16 cellular contexts compared by ENCODE assay signal in genomic region chr22:26447594-26448329, GRCh38. TPM values are rescaled to one million over a fixed set of nuclear protein-coding genes. Genes with fewer than 3 reads are reported as not detected.
DNase-seq lines count a peak whose midpoint lies in the region; ATAC-seq, FAIRE-seq and TF ChIP-seq lines count a peak whose summit lies in the region.
"Had no signal": no experiment of that assay in that cellular context is flagged by ENCODE, and none has a peak within 500 bp of the region (broad histone marks: within the 10 kb centered on the region; RNA-seq: fewer than 3 reads in every experiment).

No MANE protein-coding gene starts in this region.

- peaks cover 19% of the 10 kb centered on the region for H3K36me3 Mint-ChIP-seq in CD4-positive, CD25-positive, alpha-beta regulatory T cell
- H3K36me3 Mint-ChIP-seq in naive B cell, result peaks cover 0 to 18% of the 10 kb centered on the region in 2 donors
- H3K36me3 Mint-ChIP-seq: natural killer cell treated with Interleukin-12 subunit alpha and Interleukin-12 subunit beta and Interleukin-15 and Interleukin-18, amount 100 ng/mL, for 72 hours had no signal

- no peak for FAIRE-seq in GM12878 (lab: Jason Lieb, UNC)
- FAIRE-seq in pancreas (lab: Jason Lieb, UNC), result no peak

- no peaks in the 10 kb centered on the region for H3K9me3 ChIP-seq in CD4-positive, CD25-positive, alpha-beta regulatory T cell (ENCODE audit: control insufficient read depth in 2 of 2, low read length in 2 of 2)
- no peaks in the 10 kb centered on the region for H3K9me3 ChIP-seq in GM12878 (replicated peaks; ENCODE audit: control insufficient read depth, insufficient read depth, low read length)
- H3K9me3 ChIP-seq in pancreas, result no peaks in the 10 kb centered on the region
- H3K9me3 ChIP-seq: thoracic aorta had no signal

- H4K20me1 ChIP-seq in GM12878 (ENCODE audit: control insufficient read depth, insufficient read depth), result 0 out of 2 replicates have a peak, but pooled peaks cover 3% of the 10 kb centered on the region

- H3K27ac ChIP-seq in CD4-positive, CD25-positive, alpha-beta regulatory T cell (ENCODE audit: insufficient read depth, low read length, poor library complexity, severe bottlenecking), result no peak overlapping the region
- H3K27ac ChIP-seq in GM12878 (ENCODE audit: control insufficient read depth, insufficient read depth), result no peak overlapping the region
- no peak overlapping the region for H3K27ac ChIP-seq in pancreas
- H3K27ac ChIP-seq: KMS-11, thoracic aorta had no signal

- no peak for TF ChIP-seq EP300 in GM12878 (IDR thresholded peaks at IDR 0.05; ENCODE audit: borderline replicate concordance in 1 of 2, control insufficient read depth in 1 of 2, low read depth in 2 of 2, low read length in 2 of 2)

- H3K4me3 ChIP-seq in CD4-positive, CD25-positive, alpha-beta regulatory T cell (ENCODE audit: low read depth, low read length), result no peak overlapping the region
- H3K4me3 ChIP-seq in GM12878, result no peak overlapping the region
- no peak overlapping the region for H3K4me3 ChIP-seq in pancreas
- H3K4me3 ChIP-seq: dorsolateral prefrontal cortex, thoracic aorta had no signal

- no peak for TF ChIP-seq CTCF in GM12878 (IDR thresholded peaks at IDR 0.05 in 2 of 3, conservative IDR thresholded peaks at IDR 0.05 in 1 of 3; ENCODE audit: control insufficient read depth in 2 of 3, extremely low read depth in 1 of 3, insufficient read depth in 1 of 3, low read depth in 3 of 3, low read length in 3 of 3)
- no peak for TF ChIP-seq CTCF in pancreas (IDR thresholded peaks at IDR 0.05)

- no peak overlapping the region for H3K9ac ChIP-seq in GM12878 (ENCODE audit: control insufficient read depth, insufficient read depth, low read length)
- H3K9ac ChIP-seq: KMS-11 had no signal

- peak; percentile 37; the same call in 1 of the 2 replicates for TF ChIP-seq POLR2A in GM12878 (IDR thresholded peaks at IDR 0.05; ENCODE audit: low read depth, low read length)

- H3K4me2 ChIP-seq in GM12878 (ENCODE audit: control insufficient read depth, insufficient read depth), result no peak overlapping the region
- H3K4me2 ChIP-seq: KMS-11 had no signal

- DNase-seq in CD4-positive, CD25-positive, alpha-beta regulatory T cell, result no peak
- DNase-seq in NCI-H1694 treated with DMSO at 0.1 percent for 48 hours (lab: John Stamatoyannopoulos, UW) (peak; percentile 83), GM12878 (ENCODE audit: low read depth, low spot score) (no peak), naive B cell (no peak), GDM1 (lab: John Stamatoyannopoulos, UW) (no peak), pancreas (no peak)
- no peak for DNase-seq in stimulated activated naive CD4-positive, alpha-beta T cell (lab: John Stamatoyannopoulos, UW)
- DNase-seq: dorsolateral prefrontal cortex, NCI-H2029, NCI-H510A, RPMI8226 had no signal

- SMC1A ChIA-PET in GM12878 (lab: Charles Lee; ENCODE audit: uncharacterized antibody, unreplicated experiment), result no interaction called here

- H3K4me1 Mint-ChIP-seq in CD4-positive, CD25-positive, alpha-beta regulatory T cell, result peaks cover 0 to 4% (median 3%) of the 10 kb centered on the region in 4 donors
- peaks cover 0 to 5% (median 0%) of the 10 kb centered on the region in 3 donors for H3K4me1 Mint-ChIP-seq in naive B cell

- no TSS peak for BruUV-seq in GM12878 (replicated peaks; lab: Mats Ljungman, UMichigan)

- intact Hi-C loops in GM12878 (cut with micrococcal nuclease; ENCODE audit: unreplicated experiment) (no loop called here), pancreas (cut with DNase I) (no loop called here)

- no peaks in the 10 kb centered on the region for H3K27me3 Mint-ChIP-seq in CD4-positive, CD25-positive, alpha-beta regulatory T cell
- no peaks in the 10 kb centered on the region for H3K27me3 Mint-ChIP-seq in naive B cell
- H3K27me3 Mint-ChIP-seq: natural killer cell treated with Interleukin-12 subunit alpha and Interleukin-12 subunit beta and Interleukin-15 and Interleukin-18, amount 100 ng/mL, for 72 hours had no signal

- no peak for ATAC-seq in CD4-positive, CD25-positive, alpha-beta regulatory T cell (ENCODE audit: low read depth in 2 of 2)
- ATAC-seq in GM12878 (no peak), naive B cell (ENCODE audit: low read depth in 2 of 2) (no peak), pancreas (no peak), GM18873 (IDR thresholded peaks at IDR 0.05; ENCODE audit: low FRiP score, unreplicated experiment) (no peak)
- ATAC-seq: natural killer cell treated with Interleukin-12 subunit alpha and Interleukin-12 subunit beta and Interleukin-15 and Interleukin-18, amount 100 ng/mL, for 72 hours; SK-N-SH treated with all-trans-retinoic acid at 6 μM for 48 hours had no signal

- no peaks in the 10 kb centered on the region for H3K9me3 Mint-ChIP-seq in CD4-positive, CD25-positive, alpha-beta regulatory T cell
- H3K9me3 Mint-ChIP-seq in naive B cell, result no peaks in the 10 kb centered on the region
- H3K9me3 Mint-ChIP-seq: natural killer cell treated with Interleukin-12 subunit alpha and Interleukin-12 subunit beta and Interleukin-15 and Interleukin-18, amount 100 ng/mL, for 72 hours had no signal

- POLR2A ChIA-PET in GM12878 (lab: Charles Lee), result no interaction called here

- H3K79me2 ChIP-seq in GM12878 (ENCODE audit: control insufficient read depth, insufficient read depth, low read length), result no peaks in the 10 kb centered on the region; the same call in 1 of the 2 replicates

- peak overlapping the region in 2 of 3 donors; percentile 55 to 69 for H3K27ac Mint-ChIP-seq in CD4-positive, CD25-positive, alpha-beta regulatory T cell
- peak overlapping the region in 4 of 6 donors; percentile 6 to 39 (median 20) for H3K27ac Mint-ChIP-seq in naive B cell
- H3K27ac Mint-ChIP-seq: natural killer cell treated with Interleukin-12 subunit alpha and Interleukin-12 subunit beta and Interleukin-15 and Interleukin-18, amount 100 ng/mL, for 72 hours had no signal

- H3K4me1 ChIP-seq in CD4-positive, CD25-positive, alpha-beta regulatory T cell (ENCODE audit: control insufficient read depth, insufficient read depth, low read length, poor library complexity, severe bottlenecking), result no peaks in the 10 kb centered on the region
- H3K4me1 ChIP-seq in GM12878 (ENCODE audit: control insufficient read depth, insufficient read depth, low read length) (no peaks in the 10 kb centered on the region), pancreas (no peaks in the 10 kb centered on the region)

- 73% methylated on average over 15 of the region's 15 CpGs for WGBS in GM12878 (ENCODE audit: insufficient coverage, insufficient replicate concordance, low lambda C conversion rate, missing lambda C conversion rate)
- WGBS in pancreas, 2 donors, result 71 to 75% methylated on average over 15 of the region's 15 CpGs

- H3K4me3 Mint-ChIP-seq in CD4-positive, CD25-positive, alpha-beta regulatory T cell, result no peak overlapping the region
- H3K4me3 Mint-ChIP-seq in naive B cell, result no peak overlapping the region
- H3K4me3 Mint-ChIP-seq: natural killer cell treated with Interleukin-12 subunit alpha and Interleukin-12 subunit beta and Interleukin-15 and Interleukin-18, amount 100 ng/mL, for 72 hours had no signal

- H3K36me3 ChIP-seq in CD4-positive, CD25-positive, alpha-beta regulatory T cell (ENCODE audit: control insufficient read depth, insufficient read depth, low read length), result peaks cover 26% of the 10 kb centered on the region
- H3K36me3 ChIP-seq in GM12878 (ENCODE audit: control insufficient read depth in 2 of 2, insufficient read depth in 2 of 2, low read length in 1 of 2) (peaks cover 6 to 17% of the 10 kb centered on the region in 2 experiments), pancreas (peaks cover 0 to 19% (median 0%) of the 10 kb centered on the region in 3 donors)

- RAD21 ChIA-PET in GM12878 (lab: Charles Lee; ENCODE audit: unreplicated experiment), result no interaction called here

- H3K27me3 ChIP-seq in CD4-positive, CD25-positive, alpha-beta regulatory T cell (ENCODE audit: control insufficient read depth, insufficient read depth, low read length), result no peaks in the 10 kb centered on the region
- H3K27me3 ChIP-seq in GM12878 (replicated peaks in 1 of 2; ENCODE audit: control insufficient read depth in 2 of 2, insufficient read depth in 2 of 2, low read length in 1 of 2) (no peaks in the 10 kb centered on the region), pancreas (no peaks in the 10 kb centered on the region)
- H3K27me3 ChIP-seq: dorsolateral prefrontal cortex had no signal

- no peak overlapping the region for H2AFZ ChIP-seq in GM12878 (ENCODE audit: control insufficient read depth, low read depth, low read length)

- in situ Hi-C loops in GM12878 (cut with MboI), result no loop called here

- no peak for TF ChIP-seq RAD21 in GM12878 (IDR thresholded peaks at IDR 0.05; ENCODE audit: insufficient read depth, low read depth, low read length)

- CTCF ChIA-PET in GM12878 (lab: Yijun Ruan, JAX), result interaction anchor here (0.8 to 1.1 kb wide), 2 partner anchors 16 to 17 kb away, joined by 3 to 4 read pairs; no protein-coding TSS in a partner anchor

RNA-seq across cellular contexts. Expression of gene ASPHD2, which starts 18.7 kb away (rescaled TPM):
- total RNA-seq in CD4-positive, CD25-positive, alpha-beta regulatory T cell, result 4.3 TPM
- 1 to 10 TPM; 3.1 to 8.5 (median 4.4) TPM for polyA plus RNA-seq in CD4-positive, CD25-positive, alpha-beta regulatory T cell
- 8.5 and 10.4 TPM in 2 replicates for total RNA-seq in GM12878 (2013; cell fraction: nucleolus; rRNA removed)
- total RNA-seq in GM12878 (2014; rRNA removed) (10.4 and 10.8 TPM in 2 replicates), GM12878 (2014; rRNA removed; fragmentation: Illumina TruSeq; extraction: Trizol) (5.0 and 5.3 TPM in 2 replicates), GM12878 (2021) (10.6 TPM in 2 replicates), pancreas (under 1 TPM; 0.14 to 0.75 (median 0.27) TPM)
- polyA plus RNA-seq in GM12878 (2011; ENCODE audit: low read depth), result 2.3 TPM
- polyA plus RNA-seq in GM12878 (2011; rRNA removed) (6.2 and 7.7 TPM in 2 replicates), GM12878 (2014; fragmentation: Illumina TruSeq; extraction: Trizol) (3.5 and 5.1 TPM in 2 replicates), GM12878 (2014; fragmentation: Nextera tagmentation; extraction: Ambion mirVana) (1 to 10 TPM; 1.6 to 2.3 TPM), GM12878 (2014; rRNA removed) (9.0 TPM in 2 replicates), GM12878 (2016; fragmentation: Nextera tagmentation; extraction: Ambion mirVana) (1 to 10 TPM; 1.6 to 3.2 TPM), naive B cell (ENCODE audit: low read depth in 6 of 6) (1 to 10 TPM; 2.1 to 9.7 (median 6.6) TPM), pancreas (under 1 TPM; 0.23 to 0.33 TPM)
- 7.7 and 8.5 TPM in 2 replicates for polyA plus RNA-seq in GM12878 (2011; cell fraction: cytosol; rRNA removed)
- polyA plus RNA-seq in GM12878 (2011; cell fraction: nucleus; rRNA removed), result 6.9 and 7.5 TPM in 2 replicates
- 3.4 and 4.4 TPM in 2 replicates for polyA plus RNA-seq in GM12878 (2012)
- 10.2 and 15.7 TPM in 2 replicates for polyA minus RNA-seq in GM12878 (2011; rRNA and poly(A)+ RNA removed)
- polyA minus RNA-seq in GM12878 (2011; cell fraction: cytosol; rRNA and poly(A)+ RNA removed), result 3.7 and 5.5 TPM in 2 replicates
- polyA minus RNA-seq in GM12878 (2011; cell fraction: nucleus; rRNA and poly(A)+ RNA removed), result 4.5 and 6.3 TPM in 2 replicates

RNA-seq across cellular contexts. Expression of gene HPS4, which starts 35.8 kb away (rescaled TPM):
- 44.6 TPM for total RNA-seq in CD4-positive, CD25-positive, alpha-beta regulatory T cell
- 10 to 100 TPM; 12.0 to 16.1 (median 13.6) TPM for polyA plus RNA-seq in CD4-positive, CD25-positive, alpha-beta regulatory T cell
- total RNA-seq in GM12878 (2013; cell fraction: nucleolus; rRNA removed), result 182 and 200 TPM in 2 replicates
- total RNA-seq in GM12878 (2014; rRNA removed) (36.7 and 38.5 TPM in 2 replicates), GM12878 (2014; rRNA removed; fragmentation: Illumina TruSeq; extraction: Trizol) (24.2 and 25.7 TPM in 2 replicates), GM12878 (2021) (34.2 and 35.2 TPM in 2 replicates), pancreas (10 to 100 TPM; 14.4 to 24.7 (median 19.6) TPM)
- polyA plus RNA-seq in GM12878 (2011; ENCODE audit: low read depth), result 19.5 TPM
- polyA plus RNA-seq in GM12878 (2011; rRNA removed) (36.5 and 52.5 TPM in 2 replicates), GM12878 (2014; fragmentation: Illumina TruSeq; extraction: Trizol) (27.3 and 31.1 TPM in 2 replicates), GM12878 (2014; fragmentation: Nextera tagmentation; extraction: Ambion mirVana) (10 to 100 TPM; 11.7 to 12.3 TPM), GM12878 (2014; rRNA removed) (32.4 and 34.4 TPM in 2 replicates), GM12878 (2016; fragmentation: Nextera tagmentation; extraction: Ambion mirVana) (10 to 100 TPM; 28.7 to 30.5 TPM), naive B cell (ENCODE audit: low read depth in 6 of 6) (10 to 100 TPM; 16.7 to 26.9 (median 24.6) TPM), pancreas (10 to 100 TPM; 20.5 to 29.5 TPM)
- polyA plus RNA-seq in GM12878 (2011; cell fraction: cytosol; rRNA removed), result 35.8 and 37.7 TPM in 2 replicates
- polyA plus RNA-seq in GM12878 (2011; cell fraction: nucleus; rRNA removed), result 119 and 130 TPM in 2 replicates
- 26.4 and 30.0 TPM in 2 replicates for polyA plus RNA-seq in GM12878 (2012)
- polyA minus RNA-seq in GM12878 (2011; rRNA and poly(A)+ RNA removed), result 40.2 and 41.4 TPM in 2 replicates
- polyA minus RNA-seq in GM12878 (2011; cell fraction: cytosol; rRNA and poly(A)+ RNA removed), result 14.2 and 15.0 TPM in 2 replicates
- 43.3 and 49.2 TPM in 2 replicates for polyA minus RNA-seq in GM12878 (2011; cell fraction: nucleus; rRNA and poly(A)+ RNA removed)

RNA-seq across cellular contexts. Expression of gene SRRD, which starts 35.9 kb away (rescaled TPM):
- total RNA-seq in CD4-positive, CD25-positive, alpha-beta regulatory T cell, result 27.3 TPM
- 10 to 100 TPM; 25.5 to 34.7 (median 29.1) TPM for polyA plus RNA-seq in CD4-positive, CD25-positive, alpha-beta regulatory T cell
- 14.9 and 17.6 TPM in 2 replicates for total RNA-seq in GM12878 (2013; cell fraction: nucleolus; rRNA removed)
- total RNA-seq in GM12878 (2014; rRNA removed), result 17.2 and 17.7 TPM in 2 replicates
- 21.2 and 26.4 TPM in 2 replicates for total RNA-seq in GM12878 (2014; rRNA removed; fragmentation: Illumina TruSeq; extraction: Trizol)
- total RNA-seq in GM12878 (2021), result 27.5 and 32.9 TPM in 2 replicates
- polyA plus RNA-seq in GM12878 (2011; ENCODE audit: low read depth), result 9.4 TPM
- polyA plus RNA-seq in GM12878 (2011; rRNA removed), result 50.5 and 55.9 TPM in 2 replicates
- 20.4 and 32.3 TPM in 2 replicates for polyA plus RNA-seq in GM12878 (2011; cell fraction: cytosol; rRNA removed)
- 16.9 and 17.7 TPM in 2 replicates for polyA plus RNA-seq in GM12878 (2011; cell fraction: nucleus; rRNA removed)
- polyA plus RNA-seq in GM12878 (2012), result 9.4 and 18.9 TPM in 2 replicates
- polyA plus RNA-seq in GM12878 (2014; fragmentation: Illumina TruSeq; extraction: Trizol), result 31.5 and 41.6 TPM in 2 replicates
- polyA plus RNA-seq in GM12878 (2014; fragmentation: Nextera tagmentation; extraction: Ambion mirVana), result 10 to 100 TPM in 1 of 2 experiments, 1 to 10 TPM in 1; 4.1 to 15.4 TPM
- 22.3 and 27.4 TPM in 2 replicates for polyA plus RNA-seq in GM12878 (2014; rRNA removed)
- polyA plus RNA-seq in GM12878 (2016; fragmentation: Nextera tagmentation; extraction: Ambion mirVana), result 10 to 100 TPM; 42.9 to 50.6 TPM
- 30.7 and 36.9 TPM in 2 replicates for polyA minus RNA-seq in GM12878 (2011; rRNA and poly(A)+ RNA removed)
- 7.6 and 9.1 TPM in 2 replicates for polyA minus RNA-seq in GM12878 (2011; cell fraction: cytosol; rRNA and poly(A)+ RNA removed)
- 4.8 and 7.7 TPM in 2 replicates for polyA minus RNA-seq in GM12878 (2011; cell fraction: nucleus; rRNA and poly(A)+ RNA removed)
- 10 to 100 TPM; 17.5 to 28.3 (median 22.7) TPM for polyA plus RNA-seq in naive B cell (ENCODE audit: low read depth in 6 of 6)
- total RNA-seq in pancreas, result 10 to 100 TPM in 4 of 6 donors, 1 to 10 TPM in 2; 9.5 to 13.6 (median 10.8) TPM
- polyA plus RNA-seq in pancreas, result 10 to 100 TPM in 1 of 2 donors, 1 to 10 TPM in 1; 6.3 to 11.2 TPM
